In the genomic region with DNA sequence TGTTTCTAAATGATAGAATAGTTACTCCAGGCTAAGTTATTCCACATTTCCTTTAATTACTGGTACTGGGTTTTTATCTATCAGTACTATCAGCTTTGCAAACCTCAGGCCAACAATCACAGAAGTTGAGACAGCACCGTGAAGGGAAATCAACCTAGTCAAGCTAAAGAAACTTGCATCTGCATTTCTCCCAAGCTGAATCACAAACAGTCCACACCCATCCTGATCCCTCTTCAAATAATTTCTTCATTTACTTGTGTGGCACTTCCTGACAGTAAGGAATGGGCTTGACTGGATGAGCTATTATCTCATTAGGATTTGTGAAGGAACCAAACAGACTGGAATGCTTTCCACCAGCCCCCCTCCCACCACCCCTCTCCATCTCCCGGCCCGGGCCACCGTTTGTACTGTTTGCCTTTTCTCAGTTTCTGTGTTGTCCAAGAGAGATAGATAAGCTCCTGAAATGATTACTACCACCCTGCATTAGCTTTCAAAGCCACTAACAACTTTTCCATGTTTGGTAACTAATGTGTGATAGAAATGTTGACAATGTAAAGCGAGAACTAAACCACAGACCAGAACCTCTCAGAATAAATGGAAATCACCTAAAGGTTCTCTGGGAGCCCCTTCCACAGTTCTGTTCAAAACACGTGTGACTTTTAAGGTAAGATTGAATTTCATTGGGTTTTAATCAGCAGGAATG, we compare ENCODE assay signal across 1 cellular context.
TF ChIP-seq lines count a peak whose summit lies in the region.

No MANE protein-coding gene starts in this region.

TF ChIP-seq in HEK293, 187 proteins besides CTCF, POLR2A, EP300 and RAD21 (continued from another document):
- TF ChIP-seq, protein P1, sequence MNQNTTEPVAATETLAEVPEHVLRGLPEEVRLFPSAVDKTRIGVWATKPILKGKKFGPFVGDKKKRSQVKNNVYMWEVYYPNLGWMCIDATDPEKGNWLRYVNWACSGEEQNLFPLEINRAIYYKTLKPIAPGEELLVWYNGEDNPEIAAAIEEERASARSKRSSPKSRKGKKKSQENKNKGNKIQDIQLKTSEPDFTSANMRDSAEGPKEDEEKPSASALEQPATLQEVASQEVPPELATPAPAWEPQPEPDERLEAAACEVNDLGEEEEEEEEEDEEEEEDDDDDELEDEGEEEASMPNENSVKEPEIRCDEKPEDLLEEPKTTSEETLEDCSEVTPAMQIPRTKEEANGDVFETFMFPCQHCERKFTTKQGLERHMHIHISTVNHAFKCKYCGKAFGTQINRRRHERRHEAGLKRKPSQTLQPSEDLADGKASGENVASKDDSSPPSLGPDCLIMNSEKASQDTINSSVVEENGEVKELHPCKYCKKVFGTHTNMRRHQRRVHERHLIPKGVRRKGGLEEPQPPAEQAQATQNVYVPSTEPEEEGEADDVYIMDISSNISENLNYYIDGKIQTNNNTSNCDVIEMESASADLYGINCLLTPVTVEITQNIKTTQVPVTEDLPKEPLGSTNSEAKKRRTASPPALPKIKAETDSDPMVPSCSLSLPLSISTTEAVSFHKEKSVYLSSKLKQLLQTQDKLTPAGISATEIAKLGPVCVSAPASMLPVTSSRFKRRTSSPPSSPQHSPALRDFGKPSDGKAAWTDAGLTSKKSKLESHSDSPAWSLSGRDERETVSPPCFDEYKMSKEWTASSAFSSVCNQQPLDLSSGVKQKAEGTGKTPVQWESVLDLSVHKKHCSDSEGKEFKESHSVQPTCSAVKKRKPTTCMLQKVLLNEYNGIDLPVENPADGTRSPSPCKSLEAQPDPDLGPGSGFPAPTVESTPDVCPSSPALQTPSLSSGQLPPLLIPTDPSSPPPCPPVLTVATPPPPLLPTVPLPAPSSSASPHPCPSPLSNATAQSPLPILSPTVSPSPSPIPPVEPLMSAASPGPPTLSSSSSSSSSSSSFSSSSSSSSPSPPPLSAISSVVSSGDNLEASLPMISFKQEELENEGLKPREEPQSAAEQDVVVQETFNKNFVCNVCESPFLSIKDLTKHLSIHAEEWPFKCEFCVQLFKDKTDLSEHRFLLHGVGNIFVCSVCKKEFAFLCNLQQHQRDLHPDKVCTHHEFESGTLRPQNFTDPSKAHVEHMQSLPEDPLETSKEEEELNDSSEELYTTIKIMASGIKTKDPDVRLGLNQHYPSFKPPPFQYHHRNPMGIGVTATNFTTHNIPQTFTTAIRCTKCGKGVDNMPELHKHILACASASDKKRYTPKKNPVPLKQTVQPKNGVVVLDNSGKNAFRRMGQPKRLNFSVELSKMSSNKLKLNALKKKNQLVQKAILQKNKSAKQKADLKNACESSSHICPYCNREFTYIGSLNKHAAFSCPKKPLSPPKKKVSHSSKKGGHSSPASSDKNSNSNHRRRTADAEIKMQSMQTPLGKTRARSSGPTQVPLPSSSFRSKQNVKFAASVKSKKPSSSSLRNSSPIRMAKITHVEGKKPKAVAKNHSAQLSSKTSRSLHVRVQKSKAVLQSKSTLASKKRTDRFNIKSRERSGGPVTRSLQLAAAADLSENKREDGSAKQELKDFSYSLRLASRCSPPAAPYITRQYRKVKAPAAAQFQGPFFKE (tag by site-specific recombination; IDR thresholded peaks at IDR 0.05; ENCODE audit: borderline replicate concordance) = no peak
- TF ChIP-seq, protein P2, sequence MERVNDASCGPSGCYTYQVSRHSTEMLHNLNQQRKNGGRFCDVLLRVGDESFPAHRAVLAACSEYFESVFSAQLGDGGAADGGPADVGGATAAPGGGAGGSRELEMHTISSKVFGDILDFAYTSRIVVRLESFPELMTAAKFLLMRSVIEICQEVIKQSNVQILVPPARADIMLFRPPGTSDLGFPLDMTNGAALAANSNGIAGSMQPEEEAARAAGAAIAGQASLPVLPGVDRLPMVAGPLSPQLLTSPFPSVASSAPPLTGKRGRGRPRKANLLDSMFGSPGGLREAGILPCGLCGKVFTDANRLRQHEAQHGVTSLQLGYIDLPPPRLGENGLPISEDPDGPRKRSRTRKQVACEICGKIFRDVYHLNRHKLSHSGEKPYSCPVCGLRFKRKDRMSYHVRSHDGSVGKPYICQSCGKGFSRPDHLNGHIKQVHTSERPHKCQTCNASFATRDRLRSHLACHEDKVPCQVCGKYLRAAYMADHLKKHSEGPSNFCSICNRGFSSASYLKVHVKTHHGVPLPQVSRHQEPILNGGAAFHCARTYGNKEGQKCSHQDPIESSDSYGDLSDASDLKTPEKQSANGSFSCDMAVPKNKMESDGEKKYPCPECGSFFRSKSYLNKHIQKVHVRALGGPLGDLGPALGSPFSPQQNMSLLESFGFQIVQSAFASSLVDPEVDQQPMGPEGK (tag by site-specific recombination; IDR thresholded peaks at IDR 0.05) = peak; percentile 38; the same call in 1 of the 2 replicates
- TF ChIP-seq, protein P3, sequence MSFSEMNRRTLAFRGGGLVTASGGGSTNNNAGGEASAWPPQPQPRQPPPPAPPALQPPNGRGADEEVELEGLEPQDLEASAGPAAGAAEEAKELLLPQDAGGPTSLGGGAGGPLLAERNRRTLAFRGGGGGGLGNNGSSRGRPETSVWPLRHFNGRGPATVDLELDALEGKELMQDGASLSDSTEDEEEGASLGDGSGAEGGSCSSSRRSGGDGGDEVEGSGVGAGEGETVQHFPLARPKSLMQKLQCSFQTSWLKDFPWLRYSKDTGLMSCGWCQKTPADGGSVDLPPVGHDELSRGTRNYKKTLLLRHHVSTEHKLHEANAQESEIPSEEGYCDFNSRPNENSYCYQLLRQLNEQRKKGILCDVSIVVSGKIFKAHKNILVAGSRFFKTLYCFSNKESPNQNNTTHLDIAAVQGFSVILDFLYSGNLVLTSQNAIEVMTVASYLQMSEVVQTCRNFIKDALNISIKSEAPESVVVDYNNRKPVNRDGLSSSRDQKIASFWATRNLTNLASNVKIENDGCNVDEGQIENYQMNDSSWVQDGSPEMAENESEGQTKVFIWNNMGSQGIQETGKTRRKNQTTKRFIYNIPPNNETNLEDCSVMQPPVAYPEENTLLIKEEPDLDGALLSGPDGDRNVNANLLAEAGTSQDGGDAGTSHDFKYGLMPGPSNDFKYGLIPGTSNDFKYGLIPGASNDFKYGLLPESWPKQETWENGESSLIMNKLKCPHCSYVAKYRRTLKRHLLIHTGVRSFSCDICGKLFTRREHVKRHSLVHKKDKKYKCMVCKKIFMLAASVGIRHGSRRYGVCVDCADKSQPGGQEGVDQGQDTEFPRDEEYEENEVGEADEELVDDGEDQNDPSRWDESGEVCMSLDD (tag by site-specific recombination; IDR thresholded peaks at IDR 0.05) = no peak
- TF ChIP-seq, protein P4, sequence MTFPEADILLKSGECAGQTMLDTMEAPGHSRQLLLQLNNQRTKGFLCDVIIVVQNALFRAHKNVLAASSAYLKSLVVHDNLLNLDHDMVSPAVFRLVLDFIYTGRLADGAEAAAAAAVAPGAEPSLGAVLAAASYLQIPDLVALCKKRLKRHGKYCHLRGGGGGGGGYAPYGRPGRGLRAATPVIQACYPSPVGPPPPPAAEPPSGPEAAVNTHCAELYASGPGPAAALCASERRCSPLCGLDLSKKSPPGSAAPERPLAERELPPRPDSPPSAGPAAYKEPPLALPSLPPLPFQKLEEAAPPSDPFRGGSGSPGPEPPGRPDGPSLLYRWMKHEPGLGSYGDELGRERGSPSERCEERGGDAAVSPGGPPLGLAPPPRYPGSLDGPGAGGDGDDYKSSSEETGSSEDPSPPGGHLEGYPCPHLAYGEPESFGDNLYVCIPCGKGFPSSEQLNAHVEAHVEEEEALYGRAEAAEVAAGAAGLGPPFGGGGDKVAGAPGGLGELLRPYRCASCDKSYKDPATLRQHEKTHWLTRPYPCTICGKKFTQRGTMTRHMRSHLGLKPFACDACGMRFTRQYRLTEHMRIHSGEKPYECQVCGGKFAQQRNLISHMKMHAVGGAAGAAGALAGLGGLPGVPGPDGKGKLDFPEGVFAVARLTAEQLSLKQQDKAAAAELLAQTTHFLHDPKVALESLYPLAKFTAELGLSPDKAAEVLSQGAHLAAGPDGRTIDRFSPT (tag by site-specific recombination; IDR thresholded peaks at IDR 0.05) = no peak
- no peak for TF ChIP-seq ZNF670 (tag by site-specific recombination; IDR thresholded peaks at IDR 0.05; ENCODE audit: low read depth)
- TF ChIP-seq, protein P5, sequence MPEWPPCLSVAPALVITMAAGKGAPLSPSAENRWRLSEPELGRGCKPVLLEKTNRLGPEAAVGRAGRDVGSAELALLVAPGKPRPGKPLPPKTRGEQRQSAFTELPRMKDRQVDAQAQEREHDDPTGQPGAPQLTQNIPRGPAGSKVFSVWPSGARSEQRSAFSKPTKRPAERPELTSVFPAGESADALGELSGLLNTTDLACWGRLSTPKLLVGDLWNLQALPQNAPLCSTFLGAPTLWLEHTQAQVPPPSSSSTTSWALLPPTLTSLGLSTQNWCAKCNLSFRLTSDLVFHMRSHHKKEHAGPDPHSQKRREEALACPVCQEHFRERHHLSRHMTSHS (tag by site-specific recombination; IDR thresholded peaks at IDR 0.05) = no peak
- TF ChIP-seq KLF10 (tag by site-specific recombination; IDR thresholded peaks at IDR 0.05) = no peak
- TF ChIP-seq, protein P6, sequence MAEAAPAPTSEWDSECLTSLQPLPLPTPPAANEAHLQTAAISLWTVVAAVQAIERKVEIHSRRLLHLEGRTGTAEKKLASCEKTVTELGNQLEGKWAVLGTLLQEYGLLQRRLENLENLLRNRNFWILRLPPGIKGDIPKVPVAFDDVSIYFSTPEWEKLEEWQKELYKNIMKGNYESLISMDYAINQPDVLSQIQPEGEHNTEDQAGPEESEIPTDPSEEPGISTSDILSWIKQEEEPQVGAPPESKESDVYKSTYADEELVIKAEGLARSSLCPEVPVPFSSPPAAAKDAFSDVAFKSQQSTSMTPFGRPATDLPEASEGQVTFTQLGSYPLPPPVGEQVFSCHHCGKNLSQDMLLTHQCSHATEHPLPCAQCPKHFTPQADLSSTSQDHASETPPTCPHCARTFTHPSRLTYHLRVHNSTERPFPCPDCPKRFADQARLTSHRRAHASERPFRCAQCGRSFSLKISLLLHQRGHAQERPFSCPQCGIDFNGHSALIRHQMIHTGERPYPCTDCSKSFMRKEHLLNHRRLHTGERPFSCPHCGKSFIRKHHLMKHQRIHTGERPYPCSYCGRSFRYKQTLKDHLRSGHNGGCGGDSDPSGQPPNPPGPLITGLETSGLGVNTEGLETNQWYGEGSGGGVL (tag by site-specific recombination; IDR thresholded peaks at IDR 0.05) = no peak
- TF ChIP-seq, protein P7, sequence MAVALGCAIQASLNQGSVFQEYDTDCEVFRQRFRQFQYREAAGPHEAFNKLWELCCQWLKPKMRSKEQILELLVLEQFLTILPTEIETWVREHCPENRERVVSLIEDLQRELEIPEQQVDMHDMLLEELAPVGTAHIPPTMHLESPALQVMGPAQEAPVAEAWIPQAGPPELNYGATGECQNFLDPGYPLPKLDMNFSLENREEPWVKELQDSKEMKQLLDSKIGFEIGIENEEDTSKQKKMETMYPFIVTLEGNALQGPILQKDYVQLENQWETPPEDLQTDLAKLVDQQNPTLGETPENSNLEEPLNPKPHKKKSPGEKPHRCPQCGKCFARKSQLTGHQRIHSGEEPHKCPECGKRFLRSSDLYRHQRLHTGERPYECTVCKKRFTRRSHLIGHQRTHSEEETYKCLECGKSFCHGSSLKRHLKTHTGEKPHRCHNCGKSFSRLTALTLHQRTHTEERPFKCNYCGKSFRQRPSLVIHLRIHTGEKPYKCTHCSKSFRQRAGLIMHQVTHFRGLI (tag by site-specific recombination; IDR thresholded peaks at IDR 0.05) = 0 out of 2 replicates have a peak, but pooled peaks have one; percentile 8
- peak; percentile 85 for TF ChIP-seq OSR2 (tag by site-specific recombination; IDR thresholded peaks at IDR 0.05)
- no peak for TF ChIP-seq ZNF202 (tag by site-specific recombination; IDR thresholded peaks at IDR 0.05; ENCODE audit: borderline replicate concordance)
- TF ChIP-seq ZXDB (tag by site-specific recombination; IDR thresholded peaks at IDR 0.05) = peak; percentile 52; the same call in 1 of the 2 replicates
- TF ChIP-seq, protein P8, sequence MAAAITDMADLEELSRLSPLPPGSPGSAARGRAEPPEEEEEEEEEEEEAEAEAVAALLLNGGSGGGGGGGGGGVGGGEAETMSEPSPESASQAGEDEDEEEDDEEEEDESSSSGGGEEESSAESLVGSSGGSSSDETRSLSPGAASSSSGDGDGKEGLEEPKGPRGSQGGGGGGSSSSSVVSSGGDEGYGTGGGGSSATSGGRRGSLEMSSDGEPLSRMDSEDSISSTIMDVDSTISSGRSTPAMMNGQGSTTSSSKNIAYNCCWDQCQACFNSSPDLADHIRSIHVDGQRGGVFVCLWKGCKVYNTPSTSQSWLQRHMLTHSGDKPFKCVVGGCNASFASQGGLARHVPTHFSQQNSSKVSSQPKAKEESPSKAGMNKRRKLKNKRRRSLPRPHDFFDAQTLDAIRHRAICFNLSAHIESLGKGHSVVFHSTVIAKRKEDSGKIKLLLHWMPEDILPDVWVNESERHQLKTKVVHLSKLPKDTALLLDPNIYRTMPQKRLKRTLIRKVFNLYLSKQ (tag by site-specific recombination; IDR thresholded peaks at IDR 0.05; ENCODE audit: borderline replicate concordance) = no peak
- no peak for TF ChIP-seq WT1 (tag by site-specific recombination; IDR thresholded peaks at IDR 0.05)
- 0 out of 2 replicates have a peak, but pooled peaks have one; percentile 20 for TF ChIP-seq ZNF600 (tag by site-specific recombination; IDR thresholded peaks at IDR 0.05)
- TF ChIP-seq ZNF701 (tag by site-specific recombination; IDR thresholded peaks at IDR 0.05) = no peak
- TF ChIP-seq, protein P9, sequence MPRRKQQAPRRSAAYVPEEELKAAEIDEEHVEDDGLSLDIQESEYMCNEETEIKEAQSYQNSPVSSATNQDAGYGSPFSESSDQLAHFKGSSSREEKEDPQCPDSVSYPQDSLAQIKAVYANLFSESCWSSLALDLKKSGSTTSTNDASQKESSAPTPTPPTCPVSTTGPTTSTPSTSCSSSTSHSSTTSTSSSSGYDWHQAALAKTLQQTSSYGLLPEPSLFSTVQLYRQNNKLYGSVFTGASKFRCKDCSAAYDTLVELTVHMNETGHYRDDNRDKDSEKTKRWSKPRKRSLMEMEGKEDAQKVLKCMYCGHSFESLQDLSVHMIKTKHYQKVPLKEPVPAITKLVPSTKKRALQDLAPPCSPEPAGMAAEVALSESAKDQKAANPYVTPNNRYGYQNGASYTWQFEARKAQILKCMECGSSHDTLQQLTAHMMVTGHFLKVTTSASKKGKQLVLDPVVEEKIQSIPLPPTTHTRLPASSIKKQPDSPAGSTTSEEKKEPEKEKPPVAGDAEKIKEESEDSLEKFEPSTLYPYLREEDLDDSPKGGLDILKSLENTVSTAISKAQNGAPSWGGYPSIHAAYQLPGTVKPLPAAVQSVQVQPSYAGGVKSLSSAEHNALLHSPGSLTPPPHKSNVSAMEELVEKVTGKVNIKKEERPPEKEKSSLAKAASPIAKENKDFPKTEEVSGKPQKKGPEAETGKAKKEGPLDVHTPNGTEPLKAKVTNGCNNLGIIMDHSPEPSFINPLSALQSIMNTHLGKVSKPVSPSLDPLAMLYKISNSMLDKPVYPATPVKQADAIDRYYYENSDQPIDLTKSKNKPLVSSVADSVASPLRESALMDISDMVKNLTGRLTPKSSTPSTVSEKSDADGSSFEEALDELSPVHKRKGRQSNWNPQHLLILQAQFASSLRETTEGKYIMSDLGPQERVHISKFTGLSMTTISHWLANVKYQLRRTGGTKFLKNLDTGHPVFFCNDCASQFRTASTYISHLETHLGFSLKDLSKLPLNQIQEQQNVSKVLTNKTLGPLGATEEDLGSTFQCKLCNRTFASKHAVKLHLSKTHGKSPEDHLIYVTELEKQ (tag by site-specific recombination; IDR thresholded peaks at IDR 0.05; ENCODE audit: borderline replicate concordance) = no peak
- TF ChIP-seq ZNF350 (tag by site-specific recombination; IDR thresholded peaks at IDR 0.05) = no peak
TF ChIP-seq in HEK293: peak in this region for 7.
